In genomic region chr16:29779474-29779873, GRCh38 we compare ENCODE assay signal across 22 cellular contexts. TPM values are rescaled to one million over a fixed set of nuclear protein-coding genes. Genes with fewer than 3 reads are reported as not detected.
DNase-seq lines count a peak whose midpoint lies in the region; ATAC-seq, FAIRE-seq and TF ChIP-seq lines count a peak whose summit lies in the region.
"Had no signal": no experiment of that assay in that cellular context is flagged by ENCODE, and none has a peak within 500 bp of the region (broad histone marks: within the 10 kb centered on the region; RNA-seq: fewer than 3 reads in every experiment).

No MANE protein-coding gene starts in this region.

- no peak for TF ChIP-seq EP300 in A549 (IDR thresholded peaks at IDR 0.05)
- no peak for TF ChIP-seq EP300 in Ishikawa (IDR thresholded peaks at IDR 0.05; ENCODE audit: borderline replicate concordance)

- H3K9me3 ChIP-seq in A549: no peaks in the 10 kb centered on the region
- no peaks in the 10 kb centered on the region for H3K9me3 ChIP-seq in mammary epithelial cell (replicated peaks; ENCODE audit: insufficient read depth, low read length)
- no peaks in the 10 kb centered on the region for H3K9me3 ChIP-seq in tibial artery
- H3K9me3 ChIP-seq in T-helper 17 cell (ENCODE audit: control insufficient read depth, low read length, poor library complexity, severe bottlenecking): no peaks in the 10 kb centered on the region
- H3K9me3 ChIP-seq: vagina had no signal

- POLR2A ChIA-PET in A549 (lab: Yijun Ruan, JAX): no interaction called here

- intact Hi-C loops in mammary epithelial cell (cut with micrococcal nuclease): no loop called here
- intact Hi-C loops in tibial artery (cut with DNase I; ENCODE audit: low total_unique reads): no loop called here
- intact Hi-C loops in Right ventricle myocardium inferior (cut with DNase I): no loop called here

- peaks cover 13% of the 10 kb centered on the region for H3K27me3 Mint-ChIP-seq in osteocyte (ENCODE audit: unreplicated experiment)
- no peaks in the 10 kb centered on the region for H3K27me3 Mint-ChIP-seq in T-helper 17 cell
- H3K27me3 Mint-ChIP-seq: naive thymus-derived CD8-positive, alpha-beta T cell had no signal

- H3K4me1 ChIP-seq in A549 (peaks cover 10% of the 10 kb centered on the region; the same call in 2 of the 3 replicates), mammary epithelial cell (ENCODE audit: insufficient read depth, low read length) (peaks cover 23% of the 10 kb centered on the region), tibial artery (no peaks in the 10 kb centered on the region)
- H3K4me1 ChIP-seq: vagina had no signal

- TF ChIP-seq POLR2A in A549 (IDR thresholded peaks at IDR 0.05; ENCODE audit: low read length): no peak

- no peak overlapping the region for H3K9ac ChIP-seq in mammary epithelial cell (ENCODE audit: insufficient read depth, low read length)

- dilution Hi-C loops in mammary epithelial cell (cut with HindIII; ENCODE audit: low sequenced_read_pairs): no loop called here

- no peak for FAIRE-seq in A549 (lab: Jason Lieb, UNC)

- no peaks in the 10 kb centered on the region for H3K36me3 Mint-ChIP-seq in osteocyte (ENCODE audit: unreplicated experiment)
- H3K36me3 Mint-ChIP-seq in T-helper 17 cell (ENCODE audit: low read depth): no peaks in the 10 kb centered on the region
- H3K36me3 Mint-ChIP-seq: naive thymus-derived CD8-positive, alpha-beta T cell had no signal

- no peak overlapping the region for H3K27ac Mint-ChIP-seq in osteocyte (ENCODE audit: unreplicated experiment)
- no peak overlapping the region for H3K27ac Mint-ChIP-seq in T-helper 17 cell

- TF ChIP-seq RAD21 in A549 (conservative IDR thresholded peaks at IDR 0.05 in 1 of 2, IDR thresholded peaks at IDR 0.05 in 1 of 2): no peak
- no peak for TF ChIP-seq RAD21 in Ishikawa (IDR thresholded peaks at IDR 0.05; ENCODE audit: low read depth)

- CTCF ChIA-PET in A549 (lab: Yijun Ruan, JAX) (interaction anchor here (2.0 kb wide), 1 partner anchor 69 kb away, joined by 4 read pairs; no protein-coding TSS in a partner anchor), mammary epithelial cell (lab: Charles Lee; ENCODE audit: low non-redundant PET) (interaction anchor here (1.1 kb wide), 1 partner anchor 311 kb away, joined by 14 read pairs; no protein-coding TSS in a partner anchor)

- TF ChIP-seq CTCF in A549 (IDR thresholded peaks at IDR 0.05) (no peak), mammary epithelial cell (conservative IDR thresholded peaks at IDR 0.05 in 1 of 2, IDR thresholded peaks at IDR 0.05 in 1 of 2; ENCODE audit: extremely low read depth in 1 of 2, insufficient read depth in 1 of 2, low read depth in 1 of 2, low read length in 2 of 2) (no peak), tibial artery (IDR thresholded peaks at IDR 0.05) (no peak), osteocyte (IDR thresholded peaks at IDR 0.05) (no peak)

- H3K9me3 Mint-ChIP-seq in osteocyte (ENCODE audit: unreplicated experiment): no peaks in the 10 kb centered on the region
- H3K9me3 Mint-ChIP-seq: naive thymus-derived CD8-positive, alpha-beta T cell had no signal

- in situ Hi-C loops in mammary epithelial cell (cut with MboI; ENCODE audit: low sequenced_read_pairs in 2 of 2): no loop called here

- H3K4me3 ChIP-seq in A549: no peak overlapping the region
- no peak overlapping the region for H3K4me3 ChIP-seq in mammary epithelial cell (replicated peaks in 1 of 3; ENCODE audit: insufficient read depth in 1 of 3, low read depth in 2 of 3, low read length in 3 of 3)
- H3K4me3 ChIP-seq in tibial artery: no peak overlapping the region
- H3K4me3 ChIP-seq: cardiac muscle cell, vagina had no signal

- DNase-seq in A549 (ENCODE audit: low read depth in 1 of 2, low spot score in 1 of 2): peak in 1 of 2 experiments; percentile 51
- DNase-seq in mammary epithelial cell: peak; percentile 20
- peak; percentile 42 for DNase-seq in kidney tubule cell (ENCODE audit: low spot score)
- DNase-seq in tibial artery: no peak
- no peak for DNase-seq in Right ventricle myocardium inferior (ENCODE audit: missing footprints)
- no peak for DNase-seq in osteocyte (ENCODE audit: extremely low spot score, unreplicated experiment)
- no peak for DNase-seq in T-helper 17 cell
- DNase-seq: activated CD4-positive, alpha-beta T cell treated with anti-CD3 and anti-CD28 coated beads, Interleukin-2, amount 50 U/mL, for 1 hour; activated naive CD4-positive, alpha-beta T cell treated with anti-CD3 and anti-CD28 coated beads, Interleukin-2, amount 50 U/mL, for 16 hours; DMS79 treated with DMSO at 0.1 percent for 48 hours; glutamatergic neuron; left colon; mesenchymal stem cell; naive thymus-derived CD8-positive, alpha-beta T cell; NCI-H1694 treated with DMSO at 0.1 percent for 48 hours; NCI-H748 treated with DMSO at 0.1 percent for 48 hours; retina had no signal

- no peaks in the 10 kb centered on the region for H3K79me2 ChIP-seq in mammary epithelial cell (ENCODE audit: insufficient read depth, low read length)

- BruUV-seq in mammary epithelial cell (replicated peaks; lab: Mats Ljungman, UMichigan): no TSS peak

- H3K27ac ChIP-seq in A549 (no peak overlapping the region), mammary epithelial cell (ENCODE audit: insufficient read depth, low read depth, low read length) (no peak overlapping the region), tibial artery (no peak overlapping the region)
- H3K27ac ChIP-seq: cardiac muscle cell, vagina had no signal

- H3K36me3 ChIP-seq in mammary epithelial cell (ENCODE audit: insufficient read depth, low read length) (no peaks in the 10 kb centered on the region), tibial artery (no peaks in the 10 kb centered on the region)
- H3K36me3 ChIP-seq: cardiac muscle cell, vagina had no signal

- H3K4me3 Mint-ChIP-seq in osteocyte (ENCODE audit: unreplicated experiment) (no peak overlapping the region), T-helper 17 cell (no peak overlapping the region)
- H3K4me3 Mint-ChIP-seq: naive thymus-derived CD8-positive, alpha-beta T cell had no signal

- 12% methylated on average over 10 of the region's 10 CpGs for WGBS in A549 (ENCODE audit: missing lambda C conversion rate)
- WGBS in mammary epithelial cell (ENCODE audit: low coverage, missing lambda C conversion rate): 9% methylated on average over 9 of the region's 10 CpGs

- H3K27me3 ChIP-seq in mammary epithelial cell (ENCODE audit: insufficient read depth, low read length) (no peaks in the 10 kb centered on the region), tibial artery (peaks cover 0 to 22% of the 10 kb centered on the region in 2 donors)
- H3K27me3 ChIP-seq: cardiac muscle cell, vagina had no signal

- ATAC-seq in A549 (peak; percentile 26 to 60; a peak in 4 of 6 replicates), Right ventricle myocardium inferior (no peak), T-helper 17 cell (no peak)
- ATAC-seq: left colon; naive thymus-derived CD8-positive, alpha-beta T cell had no signal

- H4K20me1 ChIP-seq in mammary epithelial cell (ENCODE audit: insufficient read depth, low read length): no peaks in the 10 kb centered on the region

- H2AFZ ChIP-seq in mammary epithelial cell (ENCODE audit: low read depth, low read length): peak overlapping the region; percentile 44

- H3K4me1 Mint-ChIP-seq in osteocyte (ENCODE audit: unreplicated experiment): peaks cover 6% of the 10 kb centered on the region
- H3K4me1 Mint-ChIP-seq in T-helper 17 cell: peaks cover 21% of the 10 kb centered on the region

- H3K4me2 ChIP-seq in A549 (peak overlapping the region; percentile 23; the same call in 2 of the 3 replicates), mammary epithelial cell (ENCODE audit: insufficient read depth, low read depth, low read length) (no peak overlapping the region)

RNA-seq across cellular contexts. Expression of gene ZG16, which starts 1.4 kb away (rescaled TPM):
- polyA plus RNA-seq in A549 (2011; rRNA removed): not detected in 2 replicates
- polyA plus RNA-seq in A549 (2012; cell fraction: cytosol; rRNA removed): 0.01 TPM in 1 of 2 replicates, not detected in the other
- not detected in 2 replicates for polyA plus RNA-seq in A549 (2012; cell fraction: nucleus; rRNA removed)
- not detected in 3 replicates for polyA plus RNA-seq in A549 (2017; fragmentation: RNase III; extraction: RNeasy Plus Mini Kit Qiagen cat#74134 plus additional on column Dnase treatment)
- not detected in 2 replicates for polyA minus RNA-seq in A549 (2011; rRNA and poly(A)+ RNA removed)
- total RNA-seq in mammary epithelial cell: not detected
- not detected for polyA plus RNA-seq in mammary epithelial cell
- polyA minus RNA-seq in mammary epithelial cell: not detected
- total RNA-seq in Right ventricle myocardium inferior: not detected
- total RNA-seq in osteocyte: not detected in 2 replicates
- not detected for total RNA-seq in T-helper 17 cell
- total RNA-seq: cardiac muscle cell; naive thymus-derived CD8-positive, alpha-beta T cell; omental fat pad; vagina had no signal
- polyA plus RNA-seq: BJ; cardiac muscle cell; naive thymus-derived CD8-positive, alpha-beta T cell had no signal

RNA-seq across cellular contexts. Expression of gene KIF22, which starts 11.1 kb away (rescaled TPM):
- polyA plus RNA-seq in A549 (2011; rRNA removed) (64.3 and 85.9 TPM in 2 replicates), A549 (2017; fragmentation: RNase III; extraction: RNeasy Plus Mini Kit Qiagen cat#74134 plus additional on column Dnase treatment) (70.0 to 73.7 TPM (median 72.6 TPM) in 3 replicates), mammary epithelial cell (61.0 TPM)
- polyA plus RNA-seq in A549 (2012; cell fraction: cytosol; rRNA removed): 131 and 139 TPM in 2 replicates
- polyA plus RNA-seq in A549 (2012; cell fraction: nucleus; rRNA removed): 316 and 319 TPM in 2 replicates
- 147 and 158 TPM in 2 replicates for polyA minus RNA-seq in A549 (2011; rRNA and poly(A)+ RNA removed)
- total RNA-seq in mammary epithelial cell (10 to 100 TPM; 20.2 to 55.0 TPM), Right ventricle myocardium inferior (53.3 TPM), osteocyte (20.0 and 23.0 TPM in 2 replicates), T-helper 17 cell (10 to 100 TPM; 74.3 to 89.0 TPM)
- 90.3 TPM for polyA minus RNA-seq in mammary epithelial cell

RNA-seq across cellular contexts. Expression of gene MAZ, which starts 26.9 kb away (rescaled TPM):
- polyA plus RNA-seq in A549 (2011; rRNA removed) (79.6 and 99.7 TPM in 2 replicates), A549 (2017; fragmentation: RNase III; extraction: RNeasy Plus Mini Kit Qiagen cat#74134 plus additional on column Dnase treatment) (216 to 231 TPM (median 221 TPM) in 3 replicates), mammary epithelial cell (117 TPM)
- polyA plus RNA-seq in A549 (2012; cell fraction: cytosol; rRNA removed): 192 and 249 TPM in 2 replicates
- polyA plus RNA-seq in A549 (2012; cell fraction: nucleus; rRNA removed): 213 and 345 TPM in 2 replicates
- 200 and 239 TPM in 2 replicates for polyA minus RNA-seq in A549 (2011; rRNA and poly(A)+ RNA removed)
- total RNA-seq in mammary epithelial cell (100 to 1,000 TPM in 1 of 2 donors, 10 to 100 TPM in 1; 80.2 to 139 TPM), Right ventricle myocardium inferior (92.0 TPM), osteocyte (304 and 305 TPM in 2 replicates), T-helper 17 cell (100 to 1,000 TPM; 242 to 254 TPM)
- polyA minus RNA-seq in mammary epithelial cell: 374 TPM

RNA-seq across cellular contexts. Expression of gene PRRT2, which starts 32.5 kb away (rescaled TPM):
- polyA plus RNA-seq in A549 (2011; rRNA removed) (0.25 and 0.34 TPM in 2 replicates), A549 (2017; fragmentation: RNase III; extraction: RNeasy Plus Mini Kit Qiagen cat#74134 plus additional on column Dnase treatment) (0.34 to 0.55 TPM (median 0.44 TPM) in 3 replicates), mammary epithelial cell (0.07 TPM)
- polyA plus RNA-seq in A549 (2012; cell fraction: cytosol; rRNA removed): 0.54 and 0.62 TPM in 2 replicates
- 5.0 and 5.1 TPM in 2 replicates for polyA plus RNA-seq in A549 (2012; cell fraction: nucleus; rRNA removed)
- 0.29 and 0.34 TPM in 2 replicates for polyA minus RNA-seq in A549 (2011; rRNA and poly(A)+ RNA removed)
- total RNA-seq in mammary epithelial cell (under 1 TPM in 1 of 2 donors, not detected in 1; 0.42 TPM), Right ventricle myocardium inferior (3.2 TPM), osteocyte (8.8 and 13.4 TPM in 2 replicates), T-helper 17 cell (1 to 10 TPM; 2.0 to 3.4 TPM)
- not detected for polyA minus RNA-seq in mammary epithelial cell

RNA-seq across cellular contexts. Expression of gene C16orf54, which starts 33.7 kb away (rescaled TPM):
- not detected in 2 replicates for polyA plus RNA-seq in A549 (2011; rRNA removed)
- not detected in 2 replicates for polyA plus RNA-seq in A549 (2012; cell fraction: cytosol; rRNA removed)
- not detected in 2 replicates for polyA plus RNA-seq in A549 (2012; cell fraction: nucleus; rRNA removed)
- not detected in 3 replicates for polyA plus RNA-seq in A549 (2017; fragmentation: RNase III; extraction: RNeasy Plus Mini Kit Qiagen cat#74134 plus additional on column Dnase treatment)
- not detected in 2 replicates for polyA minus RNA-seq in A549 (2011; rRNA and poly(A)+ RNA removed)
- total RNA-seq in mammary epithelial cell: not detected
- not detected for polyA plus RNA-seq in mammary epithelial cell
- not detected for polyA minus RNA-seq in mammary epithelial cell
- 0.73 TPM for total RNA-seq in Right ventricle myocardium inferior
- not detected in 2 replicates for total RNA-seq in osteocyte
- total RNA-seq in T-helper 17 cell: 100 to 1,000 TPM; 172 to 259 TPM
- total RNA-seq: cardiac muscle cell had no signal
- polyA plus RNA-seq: BJ, cardiac muscle cell had no signal

Comparison
In these comparisons a context has a peak if more than half of its experiments do, and no peak if none do; other contexts are left out.
1. ATAC-seq: peak in A549 (2 of 2); none in Right ventricle myocardium inferior (single experiment) and T-helper 17 cell (single experiment).
2. DNase-seq: peak in mammary epithelial cell (single experiment) and kidney tubule cell (single experiment); none in tibial artery (0 of 2), Right ventricle myocardium inferior (single experiment), osteocyte (single experiment) and T-helper 17 cell (0 of 3).